In the genomic region with DNA sequence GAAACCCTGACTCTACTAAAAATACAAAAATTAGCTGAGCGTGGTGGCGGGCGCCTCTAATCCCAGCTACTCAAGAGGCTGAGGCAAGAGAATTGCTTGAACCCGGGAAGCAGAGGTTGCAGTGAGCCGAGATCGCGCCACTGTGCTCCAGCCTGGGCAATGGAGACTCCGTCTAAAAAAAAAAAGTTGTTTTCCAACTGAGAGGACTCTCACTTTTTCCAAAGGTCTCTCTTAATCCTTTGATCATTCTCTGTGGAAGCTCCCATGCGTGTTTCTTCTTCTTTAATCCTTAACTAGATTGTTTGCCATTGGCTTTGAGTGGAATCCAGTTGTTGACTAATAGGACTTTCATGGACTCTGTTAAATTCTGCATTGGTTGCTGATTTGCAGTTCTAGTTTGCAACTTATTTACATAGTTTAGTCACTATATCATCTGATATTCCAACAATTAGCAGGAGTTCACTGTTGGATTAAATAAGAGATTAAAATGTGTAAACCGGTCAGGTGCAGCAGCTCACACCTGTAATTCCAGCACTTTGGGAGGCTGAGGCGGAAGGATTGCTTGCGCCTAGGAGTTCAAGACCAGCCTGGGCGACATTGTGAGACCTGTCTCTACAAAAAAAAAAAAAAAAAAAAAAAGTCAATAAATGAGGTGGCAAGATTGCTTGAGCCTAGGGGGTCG, we compare ENCODE assay signal across 14 cellular contexts.
"Had no signal": no experiment of that assay in that cellular context is flagged by ENCODE, and none has a peak within 500 bp of the region (broad histone marks: within the 10 kb centered on the region; RNA-seq: fewer than 3 reads in every experiment).

No MANE protein-coding gene starts in this region.

- H3K36me3 ChIP-seq: pancreas, tibial artery had no signal

- H3K4me3 ChIP-seq: lower lobe of right lung, pancreas, tibial artery had no signal

- H3K9me3 ChIP-seq: lower lobe of right lung, pancreas, tibial artery had no signal

- H3K4me1 Mint-ChIP-seq: activated CD8-positive, alpha-beta memory T cell treated with anti-CD3 and anti-CD28 coated beads, Interleukin-2, amount 10 ng/mL, durations not matched to agents 7 days and 5 days had no signal

- DNase-seq: activated CD4-positive, alpha-beta memory T cell treated with anti-CD3 and anti-CD28 coated beads for 36 hours; activated CD4-positive, alpha-beta T cell treated with anti-CD3 and anti-CD28 coated beads for 36 hours; activated CD8-positive, alpha-beta memory T cell treated with anti-CD3 and anti-CD28 coated beads, Interleukin-2, amount 10 ng/mL, durations not matched to agents 7 days and 5 days; activated naive CD4-positive, alpha-beta T cell treated with anti-CD3 and anti-CD28 coated beads, Interleukin-2, amount 50 U/mL, for 16 hours; activated T-cell treated with anti-CD3 and anti-CD28 coated beads, Interleukin-2, amount 50 U/mL, for 1 hour; hippocampal formation; lower lobe of right lung; midbrain; pancreas; stimulated activated CD4-positive, alpha-beta T cell treated with anti-CD3 and anti-CD28 coated beads, Interleukin-4, amount 100 ng/mL, for 1 hour; stimulated activated naive B cell treated with anti-CD40 and anti-IgM and Interleukin-4, amounts not matched to agents 10 μg/mL and 1 μg/mL and 100 μg/mL, for 72 hours; tibial artery; WERI-Rb-1 had no signal

- H3K27ac ChIP-seq: lower lobe of right lung, pancreas, tibial artery, WERI-Rb-1 had no signal

- H3K27me3 ChIP-seq: pancreas, tibial artery had no signal

- H3K4me3 Mint-ChIP-seq: activated CD4-positive, alpha-beta memory T cell treated with anti-CD3 and anti-CD28 coated beads for 36 hours; activated CD4-positive, alpha-beta T cell treated with anti-CD3 and anti-CD28 coated beads for 36 hours; activated CD8-positive, alpha-beta memory T cell treated with anti-CD3 and anti-CD28 coated beads, Interleukin-2, amount 10 ng/mL, durations not matched to agents 7 days and 5 days; stimulated activated naive B cell treated with anti-CD40 and anti-IgM and Interleukin-4, amounts not matched to agents 10 μg/mL and 1 μg/mL and 100 μg/mL, for 72 hours; T-helper 1 cell treated with Interleukin-12 subunit alpha and Interleukin-12 subunit beta and Interleukin-4 antibody, amounts not matched to agents 30 μg/mL and 1 μg/mL, for 36 hours had no signal

- H3K36me3 Mint-ChIP-seq: activated CD4-positive, alpha-beta memory T cell treated with anti-CD3 and anti-CD28 coated beads for 36 hours; activated CD8-positive, alpha-beta memory T cell treated with anti-CD3 and anti-CD28 coated beads, Interleukin-2, amount 10 ng/mL, durations not matched to agents 7 days and 5 days; stimulated activated naive B cell treated with anti-CD40 and anti-IgM and Interleukin-4, amounts not matched to agents 10 μg/mL and 1 μg/mL and 100 μg/mL, for 72 hours had no signal

- H3K27ac Mint-ChIP-seq: activated CD4-positive, alpha-beta memory T cell treated with anti-CD3 and anti-CD28 coated beads for 36 hours; activated CD4-positive, alpha-beta T cell treated with anti-CD3 and anti-CD28 coated beads for 36 hours; activated CD8-positive, alpha-beta memory T cell treated with anti-CD3 and anti-CD28 coated beads, Interleukin-2, amount 10 ng/mL, durations not matched to agents 7 days and 5 days; stimulated activated naive B cell treated with anti-CD40 and anti-IgM and Interleukin-4, amounts not matched to agents 10 μg/mL and 1 μg/mL and 100 μg/mL, for 72 hours; T-helper 1 cell treated with Interleukin-12 subunit alpha and Interleukin-12 subunit beta and Interleukin-4 antibody, amounts not matched to agents 30 μg/mL and 1 μg/mL, for 36 hours had no signal
